In the genomic region with DNA sequence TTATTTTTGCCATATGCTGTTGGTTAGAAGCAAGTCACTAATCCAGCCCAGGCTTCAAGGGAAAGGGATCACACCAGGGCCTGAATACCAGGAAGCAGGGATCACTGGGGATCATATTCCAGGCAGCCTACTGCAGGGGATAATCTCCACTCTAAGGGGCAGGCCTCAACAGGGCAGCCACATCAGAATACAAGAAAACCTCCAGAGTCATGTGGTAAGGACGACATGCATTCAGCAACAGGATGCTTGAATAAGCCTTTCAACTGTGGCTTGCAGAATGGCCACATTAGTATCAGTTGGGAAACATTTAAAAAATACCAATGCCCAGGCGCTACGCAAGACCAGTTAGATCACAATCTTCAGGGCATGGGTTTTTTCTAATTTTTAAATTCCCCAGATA, we compare ENCODE assay signal across 12 cellular contexts.
DNase-seq lines count a peak whose midpoint lies in the region; ATAC-seq lines count a peak whose summit lies in the region.
"Had no signal": no experiment of that assay in that cellular context is flagged by ENCODE, and none has a peak within 500 bp of the region (broad histone marks: within the 10 kb centered on the region; RNA-seq: fewer than 3 reads in every experiment).

No MANE protein-coding gene starts in this region.

- ATAC-seq in HG03342 (IDR thresholded peaks at IDR 0.05; ENCODE audit: unreplicated experiment): no peak
- ATAC-seq: Right ventricle myocardium inferior had no signal

- DNase-seq in SKM-1 treated with dmso at 0.1 percent for 144 hours (lab: John Stamatoyannopoulos, UW; ENCODE audit: unreplicated experiment) (peak; percentile 29), SKM-1 (lab: John Stamatoyannopoulos, UW; ENCODE audit: unreplicated experiment) (no peak), NCI-H82 (lab: John Stamatoyannopoulos, UW) (peak; percentile 96), fibroblast of peridontal ligament (ENCODE audit: extremely low read depth) (peak; percentile 49), NCI-H128 (lab: John Stamatoyannopoulos, UW; ENCODE audit: unreplicated experiment) (no peak), RKO (ENCODE audit: low spot score) (no peak)
- DNase-seq: activated naive CD4-positive, alpha-beta T cell treated with anti-CD3 and anti-CD28 coated beads, Interleukin-2, amount 50 U/mL, for 16 hours had no signal

- H3K27ac ChIP-seq in skin epidermis: peak overlapping the region in 18 of 21 experiments; percentile 5 to 94 (median 84)
- H3K27ac ChIP-seq: A549 had no signal

- no peak overlapping the region for H3K4me3 ChIP-seq in skin epidermis
- H3K4me3 ChIP-seq: A549, uterus had no signal

Comparison
In these comparisons a context has a peak if more than half of its experiments do, and no peak if none do; other contexts are left out.
1. DNase-seq: peak in SKM-1 treated with dmso at 0.1 percent for 144 hours (single experiment), NCI-H82 (single experiment) and fibroblast of peridontal ligament (single experiment); none in SKM-1 (single experiment), NCI-H128 (single experiment) and RKO (single experiment).